In the genomic region with DNA sequence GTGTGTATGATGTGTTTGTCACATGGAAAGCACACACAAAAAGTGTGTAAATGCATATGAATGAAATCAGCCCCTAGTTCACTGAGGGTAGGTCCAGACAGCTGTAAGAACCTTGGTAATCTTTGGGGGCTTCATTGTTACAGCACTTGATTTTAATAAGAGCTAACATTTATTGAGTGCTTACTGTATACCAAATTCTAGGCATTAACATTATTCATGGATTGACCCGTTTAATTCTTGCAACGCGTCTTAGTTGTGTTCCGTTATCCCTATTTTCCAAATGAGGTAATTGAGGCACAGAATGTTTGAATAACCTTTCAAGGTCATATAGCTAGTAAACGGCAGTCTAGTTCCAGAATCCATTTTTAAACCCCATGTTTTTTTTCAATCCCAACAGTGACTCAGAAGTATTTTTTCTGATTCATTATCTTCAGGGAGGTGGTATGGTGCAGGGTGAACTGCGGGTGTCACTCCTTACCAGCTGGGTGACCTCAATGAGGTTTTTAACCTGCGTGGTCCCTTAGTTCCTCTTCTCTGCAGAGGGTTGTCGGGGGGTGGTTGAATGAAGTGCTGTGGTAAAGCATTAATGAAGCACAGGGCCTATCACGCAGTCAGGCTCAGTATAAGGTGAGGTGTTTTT, we compare ENCODE assay signal across 9 cellular contexts. TPM values are rescaled to one million over a fixed set of nuclear protein-coding genes. Genes with fewer than 3 reads are reported as not detected.
DNase-seq lines count a peak whose midpoint lies in the region; ATAC-seq and TF ChIP-seq lines count a peak whose summit lies in the region.
"Had no signal": no experiment of that assay in that cellular context is flagged by ENCODE, and none has a peak within 500 bp of the region (broad histone marks: within the 10 kb centered on the region; RNA-seq: fewer than 3 reads in every experiment).

No MANE protein-coding gene starts in this region.

- intact Hi-C loops in heart left ventricle (cut with DNase I), result loop anchor here in 2 of 10 donors (5.0 kb wide), 2 partner anchors 39 to 64 kb away; no protein-coding TSS in a partner anchor

- no peaks in the 10 kb centered on the region for H3K9me2 ChIP-seq in SK-N-SH

- no peak overlapping the region for H3K9ac ChIP-seq in SK-N-SH

- no peak overlapping the region for H3K4me3 ChIP-seq in SK-N-SH (ENCODE audit: low read depth in 2 of 2, low read length in 1 of 2)
- no peak overlapping the region for H3K4me3 ChIP-seq in astrocyte of the spinal cord (ENCODE audit: low read depth, low read length)
- no peak overlapping the region for H3K4me3 ChIP-seq in heart left ventricle

- whole genome bisulfite sequencing in SK-N-SH (ENCODE audit: low lambda C conversion rate), result 89% methylated on average over 9 of the region's 9 CpGs
- 88 to 94% (median 92%) methylated on average over 9 of the region's 9 CpGs for WGBS in heart left ventricle, 4 donors

- no peak overlapping the region for H3K4me2 ChIP-seq in SK-N-SH

- TF ChIP-seq CTCF in SK-N-SH (IDR thresholded peaks at IDR 0.05) (0 out of 2 replicates have a peak, but pooled peaks have one; percentile 15), astrocyte of the spinal cord (IDR thresholded peaks at IDR 0.05; ENCODE audit: low read depth, low read length) (no peak), heart left ventricle (IDR thresholded peaks at IDR 0.05) (no peak)

- TF ChIP-seq POLR2A in heart left ventricle (IDR thresholded peaks at IDR 0.05), result no peak

- CTCF ChIA-PET in SK-N-SH (lab: Yijun Ruan, JAX), result interaction anchor here (1.0 to 1.5 kb wide), 2 partner anchors 12 to 156 kb away, joined by 3 to 5 read pairs; no protein-coding TSS in a partner anchor

- POLR2A ChIA-PET in SK-N-SH (lab: Yijun Ruan, JAX), result no interaction called here

- H3K27me3 ChIP-seq in SK-N-SH (ENCODE audit: insufficient read depth), result no peaks in the 10 kb centered on the region
- H3K27me3 ChIP-seq in heart left ventricle, result no peaks in the 10 kb centered on the region

- H3K27ac Mint-ChIP-seq in stimulated activated memory B cell treated with anti-CD40 and anti-IgM and Interleukin-4, amounts not matched to agents 10 μg/mL and 1 μg/mL and 100 μg/mL, for 72 hours, result peak overlapping the region; percentile 62

- H2AFZ ChIP-seq in SK-N-SH (ENCODE audit: low read depth), result no peak overlapping the region

- H3K27ac ChIP-seq in SK-N-SH (ENCODE audit: low read depth in 2 of 2, low read length in 1 of 2) (no peak overlapping the region), heart left ventricle (no peak overlapping the region)

- no peaks in the 10 kb centered on the region for H3K27me3 Mint-ChIP-seq in stimulated activated memory B cell treated with anti-CD40 and anti-IgM and Interleukin-4, amounts not matched to agents 10 μg/mL and 1 μg/mL and 100 μg/mL, for 72 hours

- H3K79me2 ChIP-seq in SK-N-SH (ENCODE audit: insufficient read depth), result peaks cover 33% of the 10 kb centered on the region

- H3K36me3 ChIP-seq in SK-N-SH (replicated peaks in 1 of 2; ENCODE audit: control insufficient read depth in 1 of 2, insufficient read depth in 2 of 2, low read length in 1 of 2) (no peaks in the 10 kb centered on the region), heart left ventricle (peaks cover 0 to 2% (median 0%) of the 10 kb centered on the region in 9 donors)

- H4K20me1 ChIP-seq in SK-N-SH (ENCODE audit: insufficient read depth), result no peaks in the 10 kb centered on the region

- H3F3A ChIP-seq in SK-N-SH (replicated peaks; ENCODE audit: insufficient read depth), result no peaks in the 10 kb centered on the region

- ATAC-seq in SK-N-SH treated with all-trans-retinoic acid at 6 μM for 48 hours, result no peak
- ATAC-seq in stimulated activated memory B cell treated with anti-CD40 and anti-IgM and Interleukin-4, amounts not matched to agents 10 μg/mL and 1 μg/mL and 100 μg/mL, for 72 hours, result peak; percentile 98
- ATAC-seq in heart left ventricle, result no peak

- no peaks in the 10 kb centered on the region; a peak in 1 of 4 replicates for H3K4me1 ChIP-seq in SK-N-SH (ENCODE audit: control insufficient read depth in 1 of 2, insufficient read depth in 2 of 2, low read depth in 1 of 2, low read length in 1 of 2)
- peaks cover 0 to 75% (median 5%) of the 10 kb centered on the region in 12 donors for H3K4me1 ChIP-seq in heart left ventricle

- no peaks in the 10 kb centered on the region for H3K9me3 ChIP-seq in SK-N-SH
- H3K9me3 ChIP-seq in heart left ventricle, result no peaks in the 10 kb centered on the region

- TF ChIP-seq RAD21 in SK-N-SH (IDR thresholded peaks at IDR 0.05; ENCODE audit: low read length), result no peak

- peaks cover 83% of the 10 kb centered on the region for H3K4me1 Mint-ChIP-seq in stimulated activated memory B cell treated with anti-CD40 and anti-IgM and Interleukin-4, amounts not matched to agents 10 μg/mL and 1 μg/mL and 100 μg/mL, for 72 hours

- H3K9me3 Mint-ChIP-seq in stimulated activated memory B cell treated with anti-CD40 and anti-IgM and Interleukin-4, amounts not matched to agents 10 μg/mL and 1 μg/mL and 100 μg/mL, for 72 hours, result no peaks in the 10 kb centered on the region

- H3K36me3 Mint-ChIP-seq in stimulated activated memory B cell treated with anti-CD40 and anti-IgM and Interleukin-4, amounts not matched to agents 10 μg/mL and 1 μg/mL and 100 μg/mL, for 72 hours, result peaks cover 39% of the 10 kb centered on the region

- peak overlapping the region; percentile 6 for H3K4me3 Mint-ChIP-seq in stimulated activated memory B cell treated with anti-CD40 and anti-IgM and Interleukin-4, amounts not matched to agents 10 μg/mL and 1 μg/mL and 100 μg/mL, for 72 hours

- DNase-seq in SK-N-SH (no peak), T-helper 2 cell (peak in 3 of 5 experiments; percentile 33 to 86 (median 77)), astrocyte of the spinal cord (ENCODE audit: low read depth, low spot score) (peak; percentile 51), heart left ventricle (no peak), NCI-H1930 (lab: John Stamatoyannopoulos, UW) (no peak), DMS153 treated with DMSO at 0.1 percent for 48 hours (lab: John Stamatoyannopoulos, UW; ENCODE audit: unreplicated experiment) (no peak)
- DNase-seq: NCI-H2171 had no signal

- in situ Hi-C loops in astrocyte of the spinal cord (cut with HindIII; ENCODE audit: low sequenced_read_pairs), result no loop called here

- TF ChIP-seq EP300 in SK-N-SH (IDR thresholded peaks at IDR 0.05; ENCODE audit: borderline replicate concordance in 1 of 2, low read depth in 1 of 2, low read length in 1 of 2), result no peak

TF ChIP-seq in SK-N-SH treated with all-trans-retinoic acid at 6 μM for 48 hours, 23 proteins besides CTCF, POLR2A, EP300 and RAD21:
- TF ChIP-seq GLIS3 (CRISPR knock-in tag; IDR thresholded peaks at IDR 0.05) (no peak), RARB (CRISPR knock-in tag; IDR thresholded peaks at IDR 0.05) (no peak), ISL1 (CRISPR knock-in tag; IDR thresholded peaks at IDR 0.05) (no peak), BACH2 (CRISPR knock-in tag; IDR thresholded peaks at IDR 0.05; ENCODE audit: borderline replicate concordance) (no peak), TCF4 (CRISPR knock-in tag; IDR thresholded peaks at IDR 0.05; ENCODE audit: borderline replicate concordance) (no peak), OSR1 (CRISPR knock-in tag; IDR thresholded peaks at IDR 0.05) (no peak)
- TF ChIP-seq, protein P1, sequence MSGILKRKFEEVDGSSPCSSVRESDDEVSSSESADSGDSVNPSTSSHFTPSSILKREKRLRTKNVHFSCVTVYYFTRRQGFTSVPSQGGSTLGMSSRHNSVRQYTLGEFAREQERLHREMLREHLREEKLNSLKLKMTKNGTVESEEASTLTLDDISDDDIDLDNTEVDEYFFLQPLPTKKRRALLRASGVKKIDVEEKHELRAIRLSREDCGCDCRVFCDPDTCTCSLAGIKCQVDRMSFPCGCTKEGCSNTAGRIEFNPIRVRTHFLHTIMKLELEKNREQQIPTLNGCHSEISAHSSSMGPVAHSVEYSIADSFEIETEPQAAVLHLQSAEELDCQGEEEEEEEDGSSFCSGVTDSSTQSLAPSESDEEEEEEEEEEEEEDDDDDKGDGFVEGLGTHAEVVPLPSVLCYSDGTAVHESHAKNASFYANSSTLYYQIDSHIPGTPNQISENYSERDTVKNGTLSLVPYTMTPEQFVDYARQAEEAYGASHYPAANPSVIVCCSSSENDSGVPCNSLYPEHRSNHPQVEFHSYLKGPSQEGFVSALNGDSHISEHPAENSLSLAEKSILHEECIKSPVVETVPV (CRISPR knock-in tag; IDR thresholded peaks at IDR 0.05), result no peak
- TF ChIP-seq, protein P2, sequence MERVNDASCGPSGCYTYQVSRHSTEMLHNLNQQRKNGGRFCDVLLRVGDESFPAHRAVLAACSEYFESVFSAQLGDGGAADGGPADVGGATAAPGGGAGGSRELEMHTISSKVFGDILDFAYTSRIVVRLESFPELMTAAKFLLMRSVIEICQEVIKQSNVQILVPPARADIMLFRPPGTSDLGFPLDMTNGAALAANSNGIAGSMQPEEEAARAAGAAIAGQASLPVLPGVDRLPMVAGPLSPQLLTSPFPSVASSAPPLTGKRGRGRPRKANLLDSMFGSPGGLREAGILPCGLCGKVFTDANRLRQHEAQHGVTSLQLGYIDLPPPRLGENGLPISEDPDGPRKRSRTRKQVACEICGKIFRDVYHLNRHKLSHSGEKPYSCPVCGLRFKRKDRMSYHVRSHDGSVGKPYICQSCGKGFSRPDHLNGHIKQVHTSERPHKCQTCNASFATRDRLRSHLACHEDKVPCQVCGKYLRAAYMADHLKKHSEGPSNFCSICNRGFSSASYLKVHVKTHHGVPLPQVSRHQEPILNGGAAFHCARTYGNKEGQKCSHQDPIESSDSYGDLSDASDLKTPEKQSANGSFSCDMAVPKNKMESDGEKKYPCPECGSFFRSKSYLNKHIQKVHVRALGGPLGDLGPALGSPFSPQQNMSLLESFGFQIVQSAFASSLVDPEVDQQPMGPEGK (CRISPR knock-in tag; IDR thresholded peaks at IDR 0.05; ENCODE audit: borderline replicate concordance), result no peak

RNA-seq across cellular contexts. Expression of gene RAB8B, which starts 14.2 kb away (rescaled TPM):
- polyA plus RNA-seq in SK-N-SH (2012; rRNA removed) (4.7 and 5.4 TPM in 2 replicates), heart left ventricle (1 to 10 TPM; 2.5 to 6.2 TPM)
- polyA plus RNA-seq in SK-N-SH (2012; cell fraction: cytosol; rRNA removed), result 8.9 and 12.6 TPM in 2 replicates
- 1.9 and 6.2 TPM in 2 replicates for polyA plus RNA-seq in SK-N-SH (2012; cell fraction: nucleus; rRNA removed)
- 10 to 100 TPM in 2 of 9 donors, 1 to 10 TPM in 7; 6.3 to 32.6 (median 8.4) TPM for total RNA-seq in heart left ventricle

RNA-seq across cellular contexts. Expression of gene RPS27L, which starts 46.3 kb away (rescaled TPM):
- 319 and 321 TPM in 2 replicates for polyA plus RNA-seq in SK-N-SH (2012; rRNA removed)
- 411 and 679 TPM in 2 replicates for polyA plus RNA-seq in SK-N-SH (2012; cell fraction: cytosol; rRNA removed)
- 82.3 and 147 TPM in 2 replicates for polyA plus RNA-seq in SK-N-SH (2012; cell fraction: nucleus; rRNA removed)
- 100 to 1,000 TPM in 7 of 9 donors, 10 to 100 TPM in 2; 61.3 to 221 (median 137) TPM for total RNA-seq in heart left ventricle
- 100 to 1,000 TPM in 1 of 2 donors, 10 to 100 TPM in 1; 53.4 to 141 TPM for polyA plus RNA-seq in heart left ventricle

Comparison
In these comparisons a context has a peak if more than half of its experiments do, and no peak if none do; other contexts are left out.
1. DNase-seq: peak in T-helper 2 cell (3 of 5) and astrocyte of the spinal cord (single experiment); none in SK-N-SH (single experiment), heart left ventricle (0 of 5), NCI-H1930 (0 of 2) and DMS153 treated with DMSO at 0.1 percent for 48 hours (single experiment).